In genomic region chr21:15152591-15152990, GRCh38 we compare ENCODE assay signal across 20 cellular contexts.
"Had no signal": no experiment of that assay in that cellular context is flagged by ENCODE, and none has a peak within 500 bp of the region (broad histone marks: within the 10 kb centered on the region; RNA-seq: fewer than 3 reads in every experiment).

No MANE protein-coding gene starts in this region.

- H3K4me3 Mint-ChIP-seq: activated CD4-positive, alpha-beta T cell treated with anti-CD3 and anti-CD28 coated beads for 36 hours; activated CD8-positive, alpha-beta T cell treated with anti-CD3 and anti-CD28 coated beads for 36 hours; activated naive CD4-positive, alpha-beta T cell treated with anti-CD3 and anti-CD28 coated beads, Interleukin-2, amount 10 ng/mL, durations not matched to agents 7 days and 5 days; activated naive CD8-positive, alpha-beta T cell treated with anti-CD3 and anti-CD28 coated beads for 36 hours; activated T-cell treated with anti-CD3 and anti-CD28 coated beads, Interleukin-2, amount 50 U/mL, for 72 hours; T-cell had no signal

- DNase-seq: activated CD4-positive, alpha-beta T cell treated with anti-CD3 and anti-CD28 coated beads for 36 hours; activated CD8-positive, alpha-beta memory T cell treated with anti-CD3 and anti-CD28 coated beads, Interleukin-2, amount 50 U/mL, for 4 hours; activated CD8-positive, alpha-beta T cell treated with anti-CD3 and anti-CD28 coated beads for 36 hours; activated gamma-delta T cell treated with Interleukin-2 at 50 U/mL for 16 hours; activated naive CD4-positive, alpha-beta T cell treated with anti-CD3 and anti-CD28 coated beads, Interleukin-2, amount 10 ng/mL, durations not matched to agents 7 days and 5 days; activated naive CD8-positive, alpha-beta T cell treated with anti-CD3 and anti-CD28 coated beads for 36 hours; activated T-cell treated with anti-CD3 and anti-CD28 coated beads, Interleukin-2, amount 50 U/mL, for 72 hours; brain microvascular endothelial cell; NCI-H1105 treated with DMSO at 0.1 percent for 48 hours; NCI-H1436 treated with DMSO at 0.1 percent for 48 hours; NCI-H187; NCI-H2081; NCI-H2227 treated with DMSO at 0.1 percent for 48 hours; NCI-H526; NCI-H82; SHP77 treated with DMSO at 0.1 percent for 48 hours; T-cell; T-helper 2 cell; WERI-Rb-1 had no signal

- H3K27me3 Mint-ChIP-seq: activated CD4-positive, alpha-beta T cell treated with anti-CD3 and anti-CD28 coated beads for 36 hours; activated CD8-positive, alpha-beta T cell treated with anti-CD3 and anti-CD28 coated beads for 36 hours; activated naive CD4-positive, alpha-beta T cell treated with anti-CD3 and anti-CD28 coated beads, Interleukin-2, amount 10 ng/mL, durations not matched to agents 7 days and 5 days; activated naive CD8-positive, alpha-beta T cell treated with anti-CD3 and anti-CD28 coated beads for 36 hours; T-cell had no signal

- H3K4me1 Mint-ChIP-seq: activated naive CD4-positive, alpha-beta T cell treated with anti-CD3 and anti-CD28 coated beads, Interleukin-2, amount 10 ng/mL, durations not matched to agents 7 days and 5 days; T-cell had no signal

- H3K36me3 Mint-ChIP-seq: activated naive CD4-positive, alpha-beta T cell treated with anti-CD3 and anti-CD28 coated beads, Interleukin-2, amount 10 ng/mL, durations not matched to agents 7 days and 5 days; T-cell had no signal

- H3K27ac Mint-ChIP-seq: activated CD4-positive, alpha-beta T cell treated with anti-CD3 and anti-CD28 coated beads for 36 hours; activated CD8-positive, alpha-beta T cell treated with anti-CD3 and anti-CD28 coated beads for 36 hours; activated naive CD4-positive, alpha-beta T cell treated with anti-CD3 and anti-CD28 coated beads, Interleukin-2, amount 10 ng/mL, durations not matched to agents 7 days and 5 days; activated naive CD8-positive, alpha-beta T cell treated with anti-CD3 and anti-CD28 coated beads for 36 hours; activated T-cell treated with anti-CD3 and anti-CD28 coated beads, Interleukin-2, amount 50 U/mL, for 72 hours; activated T-helper 2 cell treated with anti-CD3 and anti-CD28 coated beads, Interferon-gamma antibody, Interleukin-2, Interleukin-4, amounts not matched to agents 10 μg/mL and 5 μg/mL and 100 μg/mL, durations not matched to agents 14 hours and 24 hours and 36 hours; T-cell had no signal
